ENCODE assay signal across 22 cellular contexts in genomic region chr3:146896711-146897110, GRCh38.
"Had no signal": no experiment of that assay in that cellular context is flagged by ENCODE, and none has a peak within 500 bp of the region (broad histone marks: within the 10 kb centered on the region; RNA-seq: fewer than 3 reads in every experiment).

No MANE protein-coding gene starts in this region.

- H3K9me3 ChIP-seq: breast epithelium, MG63 had no signal

- H3K4me1 ChIP-seq: breast epithelium had no signal

- H3K36me3 ChIP-seq: breast epithelium, MG63, WERI-Rb-1 had no signal

- H3K4me3 ChIP-seq: breast epithelium, MG63, SK-N-MC had no signal

- DNase-seq: activated CD4-positive, alpha-beta T cell treated with anti-CD3 and anti-CD28 coated beads for 4 hours; activated CD8-positive, alpha-beta memory T cell treated with anti-CD3 and anti-CD28 coated beads, Interleukin-2, amount 50 U/mL, for 4 hours; activated CD8-positive, alpha-beta T cell treated with anti-CD3 and anti-CD28 coated beads for 36 hours; activated gamma-delta T cell treated with Interleukin-2 at 50 U/mL for 16 hours; activated naive CD4-positive, alpha-beta T cell treated with anti-CD3 and anti-CD28 coated beads, Interleukin-2, amount 10 ng/mL, durations not matched to agents 7 days and 5 days; activated naive CD8-positive, alpha-beta T cell treated with anti-CD3 and anti-CD28 coated beads for 36 hours; activated T-cell treated with anti-CD3 and anti-CD28 coated beads, Interleukin-2, amount 50 U/mL, for 72 hours; anterior cingulate cortex; caudate nucleus; MG63; NCI-H1048; NCI-H146; NCI-H187 treated with DMSO at 0.1 percent for 48 hours; NCI-H2081 treated with DMSO at 0.1 percent for 48 hours; NCI-H2227 treated with DMSO at 0.1 percent for 48 hours; NCI-H526; NCI-H774; SIG-M5; T-helper 1 cell; WERI-Rb-1 had no signal

- H3K27ac ChIP-seq: breast epithelium, SK-N-MC, WERI-Rb-1 had no signal

- H3K27me3 ChIP-seq: breast epithelium, MG63 had no signal

- ATAC-seq: activated CD8-positive, alpha-beta T cell treated with anti-CD3 and anti-CD28 coated beads for 36 hours; activated T-cell treated with anti-CD3 and anti-CD28 coated beads, Interleukin-2, amount 50 U/mL, for 72 hours had no signal
